ENCODE assay signal across 17 cellular contexts in genomic region chr3:1214928-1215327, GRCh38.
"Had no signal": no experiment of that assay in that cellular context is flagged by ENCODE, and none has a peak within 500 bp of the region (broad histone marks: within the 10 kb centered on the region; RNA-seq: fewer than 3 reads in every experiment).

No MANE protein-coding gene starts in this region.

- H3K27me3 ChIP-seq: esophagus squamous epithelium, stomach had no signal

- H3K36me3 ChIP-seq: esophagus squamous epithelium, left ventricle myocardium inferior, stomach, thoracic aorta had no signal

- ATAC-seq: activated CD4-positive, alpha-beta T cell treated with anti-CD3 and anti-CD28 coated beads for 36 hours; activated CD8-positive, alpha-beta memory T cell treated with anti-CD3 and anti-CD28 coated beads, Interleukin-2, amount 10 ng/mL, durations not matched to agents 7 days and 5 days; mucosa of descending colon; naive thymus-derived CD4-positive, alpha-beta T cell; T-helper 17 cell had no signal

- H3K4me3 ChIP-seq: esophagus squamous epithelium, left ventricle myocardium inferior, mucosa of descending colon, stomach, thoracic aorta had no signal

- H3K4me1 ChIP-seq: esophagus squamous epithelium, left ventricle myocardium inferior, stomach had no signal

- H3K9me3 ChIP-seq: esophagus squamous epithelium, left ventricle myocardium inferior, mucosa of descending colon, thoracic aorta had no signal

- H3K27ac ChIP-seq: esophagus squamous epithelium, left ventricle myocardium inferior, stomach, thoracic aorta had no signal

- DNase-seq: activated CD4-positive, alpha-beta memory T cell treated with anti-CD3 and anti-CD28 coated beads for 36 hours; activated CD4-positive, alpha-beta T cell treated with anti-CD3 and anti-CD28 coated beads for 36 hours; activated CD8-positive, alpha-beta memory T cell treated with anti-CD3 and anti-CD28 coated beads, Interleukin-2, amount 10 ng/mL, durations not matched to agents 7 days and 5 days; activated naive CD4-positive, alpha-beta T cell treated with anti-CD3 and anti-CD28 coated beads, Interleukin-2, amount 10 ng/mL, durations not matched to agents 7 days and 5 days; activated T-cell treated with anti-CD3 and anti-CD28 coated beads, Interleukin-2, amount 50 U/mL, for 1 hour; central memory CD4-positive, alpha-beta T cell; effector CD8-positive, alpha-beta T cell; esophagus squamous epithelium; head of caudate nucleus; islet precursor cell; left ventricle myocardium inferior; mucosa of descending colon; naive thymus-derived CD4-positive, alpha-beta T cell; retina; stomach; T-helper 17 cell had no signal
